ENCODE assay signal across 1 cellular context in the genomic region with DNA sequence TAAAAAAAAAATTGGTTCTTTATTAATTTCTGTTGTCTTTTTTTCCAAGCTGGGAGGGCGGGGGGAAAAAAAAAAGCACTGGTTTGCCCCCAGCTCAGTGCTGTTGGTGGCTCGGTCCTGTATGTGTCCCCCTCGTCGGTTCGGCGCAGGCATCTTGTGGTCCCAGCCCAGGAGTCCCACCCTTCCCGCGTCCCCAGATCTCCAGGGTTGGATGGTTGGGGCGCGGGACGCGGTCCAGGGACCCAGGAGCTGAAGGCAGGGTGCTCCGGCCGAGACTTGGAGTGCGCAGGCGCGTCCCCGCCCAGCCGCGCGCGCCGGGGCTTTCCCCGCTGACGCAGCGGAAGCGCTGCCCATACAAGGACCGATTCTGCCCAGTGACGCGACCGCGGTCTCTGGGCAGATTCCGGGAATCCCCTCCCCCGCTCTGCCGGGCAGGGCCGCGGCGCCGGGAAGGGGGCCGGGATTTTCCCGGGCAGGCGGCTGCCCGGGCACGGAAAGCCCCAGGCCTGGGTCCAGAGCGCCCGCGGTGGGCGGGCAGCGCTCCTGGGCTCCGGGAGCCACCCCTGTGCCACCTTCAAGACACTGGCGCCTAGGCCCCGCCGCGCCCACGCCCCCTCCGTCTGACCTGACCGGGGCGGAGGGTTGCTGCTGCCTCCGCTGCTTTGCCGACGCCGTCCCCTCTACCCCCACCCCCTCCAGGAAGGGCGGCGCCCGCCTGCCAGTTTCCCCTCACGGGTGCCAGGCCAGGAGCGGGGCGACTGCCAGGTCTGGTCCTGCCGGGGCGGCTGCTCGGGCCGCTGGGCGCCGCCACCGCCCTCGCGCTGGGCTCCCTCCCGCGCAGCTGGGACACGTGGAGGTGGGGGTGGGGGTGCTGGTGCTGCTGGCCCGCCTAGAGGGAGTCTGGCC.
TF ChIP-seq lines count a peak whose summit lies in the region.

No MANE protein-coding gene starts in this region.

TF ChIP-seq in GM12878, 131 proteins besides CTCF, POLR2A, EP300 and RAD21 (continued from another document and continues in another):
- TF ChIP-seq NFIC (IDR thresholded peaks at IDR 0.05; ENCODE audit: low read depth, low read length): no peak
- no peak for TF ChIP-seq MTA3 (IDR thresholded peaks at IDR 0.05; ENCODE audit: borderline replicate concordance, low read length)
- TF ChIP-seq GABPA (IDR thresholded peaks at IDR 0.05; ENCODE audit: low read depth): no peak
- TF ChIP-seq, protein P1, sequence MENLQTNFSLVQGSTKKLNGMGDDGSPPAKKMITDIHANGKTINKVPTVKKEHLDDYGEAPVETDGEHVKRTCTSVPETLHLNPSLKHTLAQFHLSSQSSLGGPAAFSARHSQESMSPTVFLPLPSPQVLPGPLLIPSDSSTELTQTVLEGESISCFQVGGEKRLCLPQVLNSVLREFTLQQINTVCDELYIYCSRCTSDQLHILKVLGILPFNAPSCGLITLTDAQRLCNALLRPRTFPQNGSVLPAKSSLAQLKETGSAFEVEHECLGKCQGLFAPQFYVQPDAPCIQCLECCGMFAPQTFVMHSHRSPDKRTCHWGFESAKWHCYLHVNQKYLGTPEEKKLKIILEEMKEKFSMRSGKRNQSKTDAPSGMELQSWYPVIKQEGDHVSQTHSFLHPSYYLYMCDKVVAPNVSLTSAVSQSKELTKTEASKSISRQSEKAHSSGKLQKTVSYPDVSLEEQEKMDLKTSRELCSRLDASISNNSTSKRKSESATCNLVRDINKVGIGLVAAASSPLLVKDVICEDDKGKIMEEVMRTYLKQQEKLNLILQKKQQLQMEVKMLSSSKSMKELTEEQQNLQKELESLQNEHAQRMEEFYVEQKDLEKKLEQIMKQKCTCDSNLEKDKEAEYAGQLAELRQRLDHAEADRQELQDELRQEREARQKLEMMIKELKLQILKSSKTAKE (IDR thresholded peaks at IDR 0.05; ENCODE audit: low read depth, poor library complexity, severe bottlenecking): no peak
- no peak for TF ChIP-seq ZZZ3 (IDR thresholded peaks at IDR 0.05; ENCODE audit: control insufficient read depth, insufficient read length, low read depth)
- TF ChIP-seq KDM1A (IDR thresholded peaks at IDR 0.05; ENCODE audit: borderline replicate concordance): no peak
- TF ChIP-seq ZNF384 (IDR thresholded peaks at IDR 0.05; ENCODE audit: borderline replicate concordance, low read depth, low read length): peak; percentile 91
- TF ChIP-seq RBBP5 (conservative IDR thresholded peaks at IDR 0.05): no peak
- peak; percentile 56; the same call in 1 of the 2 replicates for TF ChIP-seq TAF1 (IDR thresholded peaks at IDR 0.05; ENCODE audit: borderline replicate concordance, low read depth, low read length)
- no peak for TF ChIP-seq JUNB (IDR thresholded peaks at IDR 0.05)
- no peak for TF ChIP-seq SREBF2 (IDR thresholded peaks at IDR 0.05; ENCODE audit: low read length)
- TF ChIP-seq, protein P2, sequence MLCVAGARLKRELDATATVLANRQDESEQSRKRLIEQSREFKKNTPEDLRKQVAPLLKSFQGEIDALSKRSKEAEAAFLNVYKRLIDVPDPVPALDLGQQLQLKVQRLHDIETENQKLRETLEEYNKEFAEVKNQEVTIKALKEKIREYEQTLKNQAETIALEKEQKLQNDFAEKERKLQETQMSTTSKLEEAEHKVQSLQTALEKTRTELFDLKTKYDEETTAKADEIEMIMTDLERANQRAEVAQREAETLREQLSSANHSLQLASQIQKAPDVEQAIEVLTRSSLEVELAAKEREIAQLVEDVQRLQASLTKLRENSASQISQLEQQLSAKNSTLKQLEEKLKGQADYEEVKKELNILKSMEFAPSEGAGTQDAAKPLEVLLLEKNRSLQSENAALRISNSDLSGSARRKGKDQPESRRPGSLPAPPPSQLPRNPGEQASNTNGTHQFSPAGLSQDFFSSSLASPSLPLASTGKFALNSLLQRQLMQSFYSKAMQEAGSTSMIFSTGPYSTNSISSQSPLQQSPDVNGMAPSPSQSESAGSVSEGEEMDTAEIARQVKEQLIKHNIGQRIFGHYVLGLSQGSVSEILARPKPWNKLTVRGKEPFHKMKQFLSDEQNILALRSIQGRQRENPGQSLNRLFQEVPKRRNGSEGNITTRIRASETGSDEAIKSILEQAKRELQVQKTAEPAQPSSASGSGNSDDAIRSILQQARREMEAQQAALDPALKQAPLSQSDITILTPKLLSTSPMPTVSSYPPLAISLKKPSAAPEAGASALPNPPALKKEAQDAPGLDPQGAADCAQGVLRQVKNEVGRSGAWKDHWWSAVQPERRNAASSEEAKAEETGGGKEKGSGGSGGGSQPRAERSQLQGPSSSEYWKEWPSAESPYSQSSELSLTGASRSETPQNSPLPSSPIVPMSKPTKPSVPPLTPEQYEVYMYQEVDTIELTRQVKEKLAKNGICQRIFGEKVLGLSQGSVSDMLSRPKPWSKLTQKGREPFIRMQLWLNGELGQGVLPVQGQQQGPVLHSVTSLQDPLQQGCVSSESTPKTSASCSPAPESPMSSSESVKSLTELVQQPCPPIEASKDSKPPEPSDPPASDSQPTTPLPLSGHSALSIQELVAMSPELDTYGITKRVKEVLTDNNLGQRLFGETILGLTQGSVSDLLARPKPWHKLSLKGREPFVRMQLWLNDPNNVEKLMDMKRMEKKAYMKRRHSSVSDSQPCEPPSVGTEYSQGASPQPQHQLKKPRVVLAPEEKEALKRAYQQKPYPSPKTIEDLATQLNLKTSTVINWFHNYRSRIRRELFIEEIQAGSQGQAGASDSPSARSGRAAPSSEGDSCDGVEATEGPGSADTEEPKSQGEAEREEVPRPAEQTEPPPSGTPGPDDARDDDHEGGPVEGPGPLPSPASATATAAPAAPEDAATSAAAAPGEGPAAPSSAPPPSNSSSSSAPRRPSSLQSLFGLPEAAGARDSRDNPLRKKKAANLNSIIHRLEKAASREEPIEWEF (IDR thresholded peaks at IDR 0.05; ENCODE audit: insufficient replicate concordance, low read depth, low read length): no peak
- no peak for TF ChIP-seq CHD4 (IDR thresholded peaks at IDR 0.05)
- TF ChIP-seq STAT1 (conservative IDR thresholded peaks at IDR 0.05): no peak
- TF ChIP-seq, protein P3, sequence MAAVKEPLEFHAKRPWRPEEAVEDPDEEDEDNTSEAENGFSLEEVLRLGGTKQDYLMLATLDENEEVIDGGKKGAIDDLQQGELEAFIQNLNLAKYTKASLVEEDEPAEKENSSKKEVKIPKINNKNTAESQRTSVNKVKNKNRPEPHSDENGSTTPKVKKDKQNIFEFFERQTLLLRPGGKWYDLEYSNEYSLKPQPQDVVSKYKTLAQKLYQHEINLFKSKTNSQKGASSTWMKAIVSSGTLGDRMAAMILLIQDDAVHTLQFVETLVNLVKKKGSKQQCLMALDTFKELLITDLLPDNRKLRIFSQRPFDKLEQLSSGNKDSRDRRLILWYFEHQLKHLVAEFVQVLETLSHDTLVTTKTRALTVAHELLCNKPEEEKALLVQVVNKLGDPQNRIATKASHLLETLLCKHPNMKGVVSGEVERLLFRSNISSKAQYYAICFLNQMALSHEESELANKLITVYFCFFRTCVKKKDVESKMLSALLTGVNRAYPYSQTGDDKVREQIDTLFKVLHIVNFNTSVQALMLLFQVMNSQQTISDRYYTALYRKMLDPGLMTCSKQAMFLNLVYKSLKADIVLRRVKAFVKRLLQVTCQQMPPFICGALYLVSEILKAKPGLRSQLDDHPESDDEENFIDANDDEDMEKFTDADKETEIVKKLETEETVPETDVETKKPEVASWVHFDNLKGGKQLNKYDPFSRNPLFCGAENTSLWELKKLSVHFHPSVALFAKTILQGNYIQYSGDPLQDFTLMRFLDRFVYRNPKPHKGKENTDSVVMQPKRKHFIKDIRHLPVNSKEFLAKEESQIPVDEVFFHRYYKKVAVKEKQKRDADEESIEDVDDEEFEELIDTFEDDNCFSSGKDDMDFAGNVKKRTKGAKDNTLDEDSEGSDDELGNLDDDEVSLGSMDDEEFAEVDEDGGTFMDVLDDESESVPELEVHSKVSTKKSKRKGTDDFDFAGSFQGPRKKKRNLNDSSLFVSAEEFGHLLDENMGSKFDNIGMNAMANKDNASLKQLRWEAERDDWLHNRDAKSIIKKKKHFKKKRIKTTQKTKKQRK (IDR thresholded peaks at IDR 0.05; ENCODE audit: low read depth, low read length): no peak
- TF ChIP-seq, protein P4, sequence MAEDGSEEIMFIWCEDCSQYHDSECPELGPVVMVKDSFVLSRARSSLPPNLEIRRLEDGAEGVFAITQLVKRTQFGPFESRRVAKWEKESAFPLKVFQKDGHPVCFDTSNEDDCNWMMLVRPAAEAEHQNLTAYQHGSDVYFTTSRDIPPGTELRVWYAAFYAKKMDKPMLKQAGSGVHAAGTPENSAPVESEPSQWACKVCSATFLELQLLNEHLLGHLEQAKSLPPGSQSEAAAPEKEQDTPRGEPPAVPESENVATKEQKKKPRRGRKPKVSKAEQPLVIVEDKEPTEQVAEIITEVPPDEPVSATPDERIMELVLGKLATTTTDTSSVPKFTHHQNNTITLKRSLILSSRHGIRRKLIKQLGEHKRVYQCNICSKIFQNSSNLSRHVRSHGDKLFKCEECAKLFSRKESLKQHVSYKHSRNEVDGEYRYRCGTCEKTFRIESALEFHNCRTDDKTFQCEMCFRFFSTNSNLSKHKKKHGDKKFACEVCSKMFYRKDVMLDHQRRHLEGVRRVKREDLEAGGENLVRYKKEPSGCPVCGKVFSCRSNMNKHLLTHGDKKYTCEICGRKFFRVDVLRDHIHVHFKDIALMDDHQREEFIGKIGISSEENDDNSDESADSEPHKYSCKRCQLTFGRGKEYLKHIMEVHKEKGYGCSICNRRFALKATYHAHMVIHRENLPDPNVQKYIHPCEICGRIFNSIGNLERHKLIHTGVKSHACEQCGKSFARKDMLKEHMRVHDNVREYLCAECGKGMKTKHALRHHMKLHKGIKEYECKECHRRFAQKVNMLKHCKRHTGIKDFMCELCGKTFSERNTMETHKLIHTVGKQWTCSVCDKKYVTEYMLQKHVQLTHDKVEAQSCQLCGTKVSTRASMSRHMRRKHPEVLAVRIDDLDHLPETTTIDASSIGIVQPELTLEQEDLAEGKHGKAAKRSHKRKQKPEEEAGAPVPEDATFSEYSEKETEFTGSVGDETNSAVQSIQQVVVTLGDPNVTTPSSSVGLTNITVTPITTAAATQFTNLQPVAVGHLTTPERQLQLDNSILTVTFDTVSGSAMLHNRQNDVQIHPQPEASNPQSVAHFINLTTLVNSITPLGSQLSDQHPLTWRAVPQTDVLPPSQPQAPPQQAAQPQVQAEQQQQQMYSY (CRISPR knock-in tag; IDR thresholded peaks at IDR 0.05): peak; percentile 70; the same call in 1 of the 2 replicates
- no peak for TF ChIP-seq SUPT20H (IDR thresholded peaks at IDR 0.05; ENCODE audit: borderline replicate concordance, control insufficient read depth, low read depth, low read length)
- no peak for TF ChIP-seq NR2C1 (IDR thresholded peaks at IDR 0.05)
- no peak for TF ChIP-seq RAD51 (IDR thresholded peaks at IDR 0.05)
- peak; percentile 61; the same call in 1 of the 2 replicates for TF ChIP-seq SIN3A (IDR thresholded peaks at IDR 0.05; ENCODE audit: low read depth, low read length)
- no peak for TF ChIP-seq SPI1 (IDR thresholded peaks at IDR 0.05; ENCODE audit: borderline replicate concordance, insufficient read depth, low read depth, low read length)
- TF ChIP-seq JUND (IDR thresholded peaks at IDR 0.05; ENCODE audit: low read depth, low read length): no peak
- TF ChIP-seq, protein P5, sequence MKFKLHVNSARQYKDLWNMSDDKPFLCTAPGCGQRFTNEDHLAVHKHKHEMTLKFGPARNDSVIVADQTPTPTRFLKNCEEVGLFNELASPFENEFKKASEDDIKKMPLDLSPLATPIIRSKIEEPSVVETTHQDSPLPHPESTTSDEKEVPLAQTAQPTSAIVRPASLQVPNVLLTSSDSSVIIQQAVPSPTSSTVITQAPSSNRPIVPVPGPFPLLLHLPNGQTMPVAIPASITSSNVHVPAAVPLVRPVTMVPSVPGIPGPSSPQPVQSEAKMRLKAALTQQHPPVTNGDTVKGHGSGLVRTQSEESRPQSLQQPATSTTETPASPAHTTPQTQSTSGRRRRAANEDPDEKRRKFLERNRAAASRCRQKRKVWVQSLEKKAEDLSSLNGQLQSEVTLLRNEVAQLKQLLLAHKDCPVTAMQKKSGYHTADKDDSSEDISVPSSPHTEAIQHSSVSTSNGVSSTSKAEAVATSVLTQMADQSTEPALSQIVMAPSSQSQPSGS (IDR thresholded peaks at IDR 0.05; ENCODE audit: low read length): no peak
- no peak for TF ChIP-seq MTA2 (IDR thresholded peaks at IDR 0.05; ENCODE audit: low read depth)
- peak; percentile 87 for TF ChIP-seq SMAD5 (IDR thresholded peaks at IDR 0.05; ENCODE audit: low read depth)
- TF ChIP-seq, protein P6, sequence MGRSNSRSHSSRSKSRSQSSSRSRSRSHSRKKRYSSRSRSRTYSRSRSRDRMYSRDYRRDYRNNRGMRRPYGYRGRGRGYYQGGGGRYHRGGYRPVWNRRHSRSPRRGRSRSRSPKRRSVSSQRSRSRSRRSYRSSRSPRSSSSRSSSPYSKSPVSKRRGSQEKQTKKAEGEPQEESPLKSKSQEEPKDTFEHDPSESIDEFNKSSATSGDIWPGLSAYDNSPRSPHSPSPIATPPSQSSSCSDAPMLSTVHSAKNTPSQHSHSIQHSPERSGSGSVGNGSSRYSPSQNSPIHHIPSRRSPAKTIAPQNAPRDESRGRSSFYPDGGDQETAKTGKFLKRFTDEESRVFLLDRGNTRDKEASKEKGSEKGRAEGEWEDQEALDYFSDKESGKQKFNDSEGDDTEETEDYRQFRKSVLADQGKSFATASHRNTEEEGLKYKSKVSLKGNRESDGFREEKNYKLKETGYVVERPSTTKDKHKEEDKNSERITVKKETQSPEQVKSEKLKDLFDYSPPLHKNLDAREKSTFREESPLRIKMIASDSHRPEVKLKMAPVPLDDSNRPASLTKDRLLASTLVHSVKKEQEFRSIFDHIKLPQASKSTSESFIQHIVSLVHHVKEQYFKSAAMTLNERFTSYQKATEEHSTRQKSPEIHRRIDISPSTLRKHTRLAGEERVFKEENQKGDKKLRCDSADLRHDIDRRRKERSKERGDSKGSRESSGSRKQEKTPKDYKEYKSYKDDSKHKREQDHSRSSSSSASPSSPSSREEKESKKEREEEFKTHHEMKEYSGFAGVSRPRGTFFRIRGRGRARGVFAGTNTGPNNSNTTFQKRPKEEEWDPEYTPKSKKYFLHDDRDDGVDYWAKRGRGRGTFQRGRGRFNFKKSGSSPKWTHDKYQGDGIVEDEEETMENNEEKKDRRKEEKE (IDR thresholded peaks at IDR 0.05): peak; percentile 25; the same call in 1 of the 2 replicates
- TF ChIP-seq TCF12 (IDR thresholded peaks at IDR 0.05; ENCODE audit: low read depth, low read length): peak; percentile 68; the same call in 1 of the 2 replicates
- no peak for TF ChIP-seq HDGF (IDR thresholded peaks at IDR 0.05)
- TF ChIP-seq, protein P7, sequence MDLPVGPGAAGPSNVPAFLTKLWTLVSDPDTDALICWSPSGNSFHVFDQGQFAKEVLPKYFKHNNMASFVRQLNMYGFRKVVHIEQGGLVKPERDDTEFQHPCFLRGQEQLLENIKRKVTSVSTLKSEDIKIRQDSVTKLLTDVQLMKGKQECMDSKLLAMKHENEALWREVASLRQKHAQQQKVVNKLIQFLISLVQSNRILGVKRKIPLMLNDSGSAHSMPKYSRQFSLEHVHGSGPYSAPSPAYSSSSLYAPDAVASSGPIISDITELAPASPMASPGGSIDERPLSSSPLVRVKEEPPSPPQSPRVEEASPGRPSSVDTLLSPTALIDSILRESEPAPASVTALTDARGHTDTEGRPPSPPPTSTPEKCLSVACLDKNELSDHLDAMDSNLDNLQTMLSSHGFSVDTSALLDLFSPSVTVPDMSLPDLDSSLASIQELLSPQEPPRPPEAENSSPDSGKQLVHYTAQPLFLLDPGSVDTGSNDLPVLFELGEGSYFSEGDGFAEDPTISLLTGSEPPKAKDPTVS (IDR thresholded peaks at IDR 0.05; ENCODE audit: low read depth, low read length): no peak
